In genomic region chr10:22500567-22501369, GRCh38 we compare ENCODE assay signal across 19 cellular contexts.
DNase-seq lines count a peak whose midpoint lies in the region; ATAC-seq, FAIRE-seq and TF ChIP-seq lines count a peak whose summit lies in the region.
"Had no signal": no experiment of that assay in that cellular context is flagged by ENCODE, and none has a peak within 500 bp of the region (broad histone marks: within the 10 kb centered on the region; RNA-seq: fewer than 3 reads in every experiment).

No MANE protein-coding gene starts in this region.

- WGBS in esophagus muscularis mucosa: 39% methylated on average over 7 of the region's 7 CpGs

- no peak overlapping the region for H3K27ac ChIP-seq in HEK293 (ENCODE audit: extremely low read depth, low read depth, low read length)
- no peak overlapping the region for H3K27ac ChIP-seq in esophagus muscularis mucosa (replicated peaks in 1 of 4)
- H3K27ac ChIP-seq: C4-2B, left lung, PC-9, transverse colon had no signal

- CTCF ChIA-PET in HEK293 (lab: Yijun Ruan, JAX): interaction anchor here (0.7 kb wide), 1 partner anchor 163 kb away, joined by 3 read pairs; no protein-coding TSS in a partner anchor

- intact Hi-C loops in esophagus muscularis mucosa (cut with DNase I): no loop called here

- H3K4me3 ChIP-seq in HEK293 (ENCODE audit: low read depth, low read length) (no peak overlapping the region), esophagus muscularis mucosa (no peak overlapping the region)
- H3K4me3 ChIP-seq: left lung, PC-9, transverse colon had no signal

- H3K27me3 ChIP-seq in esophagus muscularis mucosa: no peaks in the 10 kb centered on the region
- H3K27me3 ChIP-seq: left lung had no signal

- POLR2A ChIA-PET in HEK293 (lab: Yijun Ruan, JAX): no interaction called here

- in situ Hi-C loops in SK-MEL-5 (cut with HindIII; ENCODE audit: low pct_unique_long_range_greater_than_20kb, low sequenced_read_pairs): no loop called here

- DNase-seq in SK-MEL-5 (ENCODE audit: low read depth, low spot score) (peak; percentile 54), esophagus muscularis mucosa (ENCODE audit: extremely low spot score) (peak; percentile 90), medulla oblongata (ENCODE audit: extremely low spot score) (peak; percentile 82), GM12891 (ENCODE audit: insufficient read length, low spot score) (no peak), T-helper 9 cell (no peak), DMS53 treated with DMSO at 0.1 percent for 48 hours (lab: John Stamatoyannopoulos, UW; ENCODE audit: unreplicated experiment) (no peak)
- DNase-seq: activated CD4-positive, alpha-beta T cell treated with anti-CD3 and anti-CD28 coated beads for 48 hours; activated naive CD4-positive, alpha-beta T cell treated with anti-CD3 and anti-CD28 coated beads for 36 hours; activated T-cell treated with anti-CD3 and anti-CD28 coated beads, Interleukin-2, amount 50 U/mL, for 48 hours; dermis blood vessel endothelial cell; left lung; PC-9; posterior cingulate gyrus; stimulated activated CD4-positive, alpha-beta T cell treated with anti-CD3 and anti-CD28 coated beads, Interleukin-15, amount 100 ng/mL, for 24 hours; transverse colon had no signal

- no peaks in the 10 kb centered on the region for H3K36me3 ChIP-seq in HEK293 (ENCODE audit: control insufficient read depth in 2 of 2, insufficient read depth in 1 of 2, low read length in 2 of 2)
- H3K36me3 ChIP-seq in esophagus muscularis mucosa: no peaks in the 10 kb centered on the region
- H3K36me3 ChIP-seq: left lung, transverse colon had no signal

- no peak for TF ChIP-seq POLR2A in esophagus muscularis mucosa (IDR thresholded peaks at IDR 0.05; ENCODE audit: low read depth)
- no peak for TF ChIP-seq POLR2A in GM12891 (IDR thresholded peaks at IDR 0.05; ENCODE audit: low read depth, low read length)

- FAIRE-seq in GM12891 (lab: Jason Lieb, UNC): no peak

- no peak for TF ChIP-seq EP300 in esophagus muscularis mucosa (IDR thresholded peaks at IDR 0.05)

- TF ChIP-seq CTCF in HEK293 (tag by site-specific recombination; IDR thresholded peaks at IDR 0.05) (no peak), esophagus muscularis mucosa (IDR thresholded peaks at IDR 0.05) (no peak)

- no peak for ATAC-seq in GM19035 (IDR thresholded peaks at IDR 0.05; ENCODE audit: unreplicated experiment)
- ATAC-seq: HCT116, left lung had no signal

- peaks cover 29% of the 10 kb centered on the region for H3K4me1 ChIP-seq in HEK293 (ENCODE audit: control insufficient read depth, insufficient read depth, low read length)
- H3K4me1 ChIP-seq in esophagus muscularis mucosa: peaks cover 3 to 13% (median 9%) of the 10 kb centered on the region in 4 donors
- H3K4me1 ChIP-seq: left lung had no signal

- H3K9me3 ChIP-seq in HEK293 (ENCODE audit: control insufficient read depth, insufficient read depth, low read depth, low read length) (no peaks in the 10 kb centered on the region), esophagus muscularis mucosa (no peaks in the 10 kb centered on the region)
- H3K9me3 ChIP-seq: left lung, transverse colon had no signal

TF ChIP-seq in HEK293, 187 proteins besides CTCF, POLR2A, EP300 and RAD21 (continues in another document):
- TF ChIP-seq ZBTB26 (tag by site-specific recombination; optimal IDR thresholded peaks at IDR 0.05): no peak
- TF ChIP-seq ZSCAN30 (tag by site-specific recombination; IDR thresholded peaks at IDR 0.05): peak; percentile 35; the same call in 1 of the 2 replicates
- 0 out of 2 replicates have a peak, but pooled peaks have one; percentile 32 for TF ChIP-seq KLF10 (tag by site-specific recombination; IDR thresholded peaks at IDR 0.05)
- peak; percentile 72 for TF ChIP-seq ZBTB44 (tag by site-specific recombination; IDR thresholded peaks at IDR 0.05)
- peak; percentile 17; the same call in 1 of the 2 replicates for TF ChIP-seq ZBTB20 (tag by site-specific recombination; IDR thresholded peaks at IDR 0.05)

TF ChIP-seq in GM12891, 5 proteins besides CTCF, POLR2A, EP300 and RAD21:
- TF ChIP-seq POU2F2 (IDR thresholded peaks at IDR 0.05; ENCODE audit: low read depth, low read length) (no peak), SPI1 (IDR thresholded peaks at IDR 0.05; ENCODE audit: low read depth, low read length) (no peak), TAF1 (IDR thresholded peaks at IDR 0.05; ENCODE audit: low read depth, low read length) (no peak), POLR2AphosphoS5 (IDR thresholded peaks at IDR 0.05; ENCODE audit: low read depth, low read length) (no peak), PAX5 (IDR thresholded peaks at IDR 0.05; ENCODE audit: insufficient read depth, low read length, severe bottlenecking) (no peak)

Comparison
In these comparisons a context has a peak if more than half of its experiments do, and no peak if none do; other contexts are left out.
1. DNase-seq: peak in SK-MEL-5 (single experiment), esophagus muscularis mucosa (single experiment) and medulla oblongata (single experiment); none in GM12891 (single experiment), T-helper 9 cell (single experiment) and DMS53 treated with DMSO at 0.1 percent for 48 hours (single experiment).